ENCODE assay signal across 8 cellular contexts in the genomic region with DNA sequence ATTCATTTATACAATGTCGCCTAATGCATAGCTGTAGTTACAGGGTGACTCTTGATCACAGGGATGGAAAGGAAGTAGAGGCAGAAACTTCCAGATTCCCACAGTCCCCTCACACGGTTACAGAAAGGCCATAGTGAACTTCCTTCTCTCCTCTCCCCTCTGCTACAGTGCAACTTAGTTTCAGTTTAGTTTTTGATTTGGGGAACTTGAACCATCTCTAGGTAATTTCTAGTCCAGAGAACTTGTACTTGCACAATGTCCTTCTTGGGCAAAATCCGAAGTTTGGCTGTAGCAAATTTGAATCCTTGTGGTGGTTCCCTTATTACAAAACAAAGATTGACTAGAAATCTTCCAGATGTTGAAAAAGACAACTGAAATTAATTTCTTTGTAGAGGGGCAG. TPM values are rescaled to one million over a fixed set of nuclear protein-coding genes. Genes with fewer than 3 reads are reported as not detected.
A peak's percentile ranks its signal among the peaks of the same experiment; 100 is the strongest.
DNase-seq lines count a peak whose midpoint lies in the region; ATAC-seq, FAIRE-seq and TF ChIP-seq lines count a peak whose summit lies in the region.

No MANE protein-coding gene starts in this region.

- H3K79me2 ChIP-seq in OCI-LY3 (ENCODE audit: low read length) (peaks cover 5% of the 10 kb centered on the region), H1 (ENCODE audit: control insufficient read depth in 1 of 2, insufficient read depth in 2 of 2, low read length in 2 of 2) (peaks cover 0 to 12% of the 10 kb centered on the region in 2 experiments; a peak in 2 of 4 replicates)

- POLR2A ChIA-PET in H1 (lab: Charles Lee; ENCODE audit: partially characterized antibody) = no interaction called here

- WGBS in H1 (ENCODE audit: extremely low coverage in 1 of 2, insufficient coverage in 1 of 2, insufficient read length in 1 of 2, insufficient replicate concordance in 2 of 2, low coverage in 1 of 2, low lambda C conversion rate in 2 of 2, missing lambda C conversion rate in 1 of 2), 2 experiments = 85% methylated on average over 3 of the region's 3 CpGs; no CpG with 5 or more reads in 1 of the 2 experiments
- WGBS in small intestine, 3 donors = 67 to 82% (median 71%) methylated on average over 3 of the region's 3 CpGs

- peak overlapping the region; percentile 80 for H3K4me2 ChIP-seq in OCI-LY3 (ENCODE audit: low read length)
- peak overlapping the region in 1 of 2 experiments; percentile 96; a peak in 1 of 4 replicates for H3K4me2 ChIP-seq in H1 (ENCODE audit: insufficient read depth in 1 of 2, low read depth in 2 of 2, low read length in 2 of 2)

- H2BK120ac ChIP-seq in H1 (replicated peaks; ENCODE audit: low read depth, low read length) = no peak overlapping the region

- peak overlapping the region; percentile 77; the same call in 1 of the 2 replicates for H3K9ac ChIP-seq in OCI-LY3 (ENCODE audit: low read length)
- H3K9ac ChIP-seq in H1 (replicated peaks in 1 of 4; ENCODE audit: extremely low read depth in 1 of 4, low read depth in 3 of 4, low read length in 3 of 4) = no peak overlapping the region

- H3K79me1 ChIP-seq in H1 (ENCODE audit: low read depth, low read length) = no peaks in the 10 kb centered on the region; the same call in 1 of the 2 replicates

- H3K36me3 ChIP-seq in OCI-LY3 (replicated peaks; ENCODE audit: low read depth, low read length) (peaks cover 3% of the 10 kb centered on the region), H1 (ENCODE audit: control insufficient read depth in 2 of 4, insufficient read depth in 4 of 4, low read length in 3 of 4) (peaks cover 0 to 8% (median 0%) of the 10 kb centered on the region in 4 experiments; a peak in 1 of 8 replicates), small intestine (ENCODE audit: control insufficient read depth in 2 of 2, insufficient read depth in 2 of 2, low read length in 2 of 2) (no peaks in the 10 kb centered on the region)

- TF ChIP-seq EP300 in H1 (IDR thresholded peaks at IDR 0.05; ENCODE audit: borderline replicate concordance in 1 of 2, low read depth in 2 of 2, low read length in 2 of 2) = no peak

- ATAC-seq in GM21360 (IDR thresholded peaks at IDR 0.05; ENCODE audit: unreplicated experiment) (peak; percentile 29), GM21619 (IDR thresholded peaks at IDR 0.05; ENCODE audit: unreplicated experiment) (no peak)

- no peaks in the 10 kb centered on the region for H3K27me3 ChIP-seq in OCI-LY3 (ENCODE audit: low read depth, low read length)
- H3K27me3 ChIP-seq in H1 (replicated peaks in 1 of 4; ENCODE audit: control insufficient read depth in 3 of 4, extremely low read depth in 1 of 4, insufficient read depth in 3 of 4, low read length in 3 of 4) = no peaks in the 10 kb centered on the region
- no peaks in the 10 kb centered on the region for H3K27me3 ChIP-seq in small intestine (ENCODE audit: control insufficient read depth in 2 of 2, insufficient read depth in 2 of 2, low read length in 2 of 2)

- H3K9me3 ChIP-seq in OCI-LY3 (ENCODE audit: insufficient read depth, low read length) (no peaks in the 10 kb centered on the region), H1 (ENCODE audit: insufficient read depth in 2 of 2, low read depth in 1 of 2, low read length in 1 of 2) (no peaks in the 10 kb centered on the region), small intestine (ENCODE audit: control insufficient read depth, low read depth) (no peaks in the 10 kb centered on the region)

- DNase-seq in H1 (ENCODE audit: low read depth in 1 of 2, low spot score in 2 of 2) (no peak), small intestine (peak; percentile 9), T-helper 9 cell (no peak), GM12892 (ENCODE audit: insufficient read length) (no peak), NCI-H2029 treated with DMSO at 0.1 percent for 48 hours (lab: John Stamatoyannopoulos, UW) (no peak)

- H3K23me2 ChIP-seq in H1 (ENCODE audit: low read depth, low read length) = peaks cover 3% of the 10 kb centered on the region

- H3K4me1 ChIP-seq in OCI-LY3 (ENCODE audit: low read length) (peaks cover 21% of the 10 kb centered on the region), H1 (replicated peaks in 1 of 4; ENCODE audit: control insufficient read depth in 3 of 4, insufficient read depth in 4 of 4, low read length in 3 of 4) (peaks cover 0 to 4% (median 0%) of the 10 kb centered on the region in 4 experiments; a peak in 2 of 7 replicates), small intestine (ENCODE audit: control insufficient read depth in 2 of 2, insufficient read depth in 1 of 2, low read depth in 1 of 2, low read length in 1 of 2) (peaks cover 0 to 6% of the 10 kb centered on the region in 2 donors)

- H4K91ac ChIP-seq in H1 (replicated peaks; ENCODE audit: insufficient read length, low read length) = no peak overlapping the region

- no peak overlapping the region for H4K8ac ChIP-seq in H1 (ENCODE audit: extremely low read depth, insufficient read depth, low read length)

- H2BK5ac ChIP-seq in H1 (ENCODE audit: low read depth, low read length) = no peak overlapping the region

- no peak for TF ChIP-seq CTCF in OCI-LY3 (IDR thresholded peaks at IDR 0.05; ENCODE audit: low read depth, low read length)
- no peak for TF ChIP-seq CTCF in H1 (IDR thresholded peaks at IDR 0.05; ENCODE audit: control extremely low read depth in 1 of 3, insufficient read depth in 1 of 3, low read depth in 1 of 3, low read length in 3 of 3)

- H2AFZ ChIP-seq in OCI-LY3 (ENCODE audit: low read depth, low read length) (peak overlapping the region; percentile 96), H1 (ENCODE audit: low read length) (0 out of 2 replicates have a peak overlapping the region, but pooled peaks have one; percentile 29)

- H3K14ac ChIP-seq in H1 (ENCODE audit: insufficient read length) = no peak overlapping the region

- H2BK20ac ChIP-seq in H1 (ENCODE audit: low read length) = no peak overlapping the region

- CTCF ChIA-PET in H1 (lab: Charles Lee; ENCODE audit: partially characterized antibody) = no interaction called here

- no peak overlapping the region for H3K4ac ChIP-seq in H1 (replicated peaks; ENCODE audit: insufficient read length, low read depth, low read length)

- FAIRE-seq in H1 (lab: Jason Lieb, UNC) (no peak), small intestine (lab: Jason Lieb, UNC) (no peak), GM12892 (lab: Jason Lieb, UNC) (no peak)

- H3K23ac ChIP-seq in H1 (ENCODE audit: insufficient read length) = no peak overlapping the region

- no peak overlapping the region for H4K5ac ChIP-seq in H1 (ENCODE audit: insufficient read length, low read depth, low read length)

- TF ChIP-seq POLR2A in H1 (IDR thresholded peaks at IDR 0.05; ENCODE audit: control extremely low read depth in 1 of 2, low read depth in 2 of 2, low read length in 2 of 2) = no peak
- no peak for TF ChIP-seq POLR2A in GM12892 (IDR thresholded peaks at IDR 0.05; ENCODE audit: low read depth, low read length)

- peak overlapping the region; percentile 96 for H3K4me3 ChIP-seq in OCI-LY3 (ENCODE audit: low read length)
- no peak overlapping the region for H3K4me3 ChIP-seq in H1 (ENCODE audit: extremely low read depth in 1 of 4, insufficient read depth in 2 of 4, low read depth in 3 of 4, low read length in 4 of 4)
- no peak overlapping the region for H3K4me3 ChIP-seq in small intestine (ENCODE audit: low read depth in 1 of 2, low read length in 2 of 2)

- no peak overlapping the region for H3K56ac ChIP-seq in H1 (replicated peaks; ENCODE audit: insufficient read length, low read depth, low read length)

- no peak overlapping the region for H2BK15ac ChIP-seq in H1 (ENCODE audit: low read length)

- no peak overlapping the region for H2BK12ac ChIP-seq in H1 (ENCODE audit: low read depth, low read length)

- no peaks in the 10 kb centered on the region for H4K20me1 ChIP-seq in OCI-LY3 (ENCODE audit: insufficient read depth, low read length)
- H4K20me1 ChIP-seq in H1 (replicated peaks in 1 of 2; ENCODE audit: control insufficient read depth in 1 of 2, insufficient read depth in 2 of 2, low read length in 2 of 2) = no peaks in the 10 kb centered on the region

- H3K18ac ChIP-seq in H1 (ENCODE audit: extremely low read depth, low read length) = no peak overlapping the region

- H3K27ac ChIP-seq in OCI-LY3 (ENCODE audit: low read length) (peak overlapping the region; percentile 40), H1 (ENCODE audit: low read depth, low read length) (no peak overlapping the region), small intestine (ENCODE audit: low read depth in 1 of 2, low read length in 1 of 2) (peak overlapping the region in 1 of 2 donors; percentile 95)

- TF ChIP-seq RAD21 in H1 (IDR thresholded peaks at IDR 0.05 in 1 of 2, conservative IDR thresholded peaks at IDR 0.05 in 1 of 2; ENCODE audit: low read depth in 2 of 2, low read length in 2 of 2) = no peak

- H2AK5ac ChIP-seq in H1 (ENCODE audit: low read depth, low read length) = no peak overlapping the region

TF ChIP-seq in H1, 55 proteins besides CTCF, POLR2A, EP300 and RAD21 (continues in another document):
- TF ChIP-seq CHD2 (IDR thresholded peaks at IDR 0.05; ENCODE audit: low read length) = no peak
- no peak for TF ChIP-seq SUZ12 (IDR thresholded peaks at IDR 0.05; ENCODE audit: low read length)
- no peak for TF ChIP-seq GABPA (IDR thresholded peaks at IDR 0.05; ENCODE audit: borderline replicate concordance, insufficient read depth, low read length)

RNA-seq across cellular contexts. Expression of a gene that starts 1.2 kb away (rescaled TPM):
- total RNA-seq in H1 (2021; fragmentation: NEBNext Ultra II Directional; extraction: Animal tissue kit (Norgen Biotek cat#: 25700)) = 27.9 and 29.8 TPM in 2 replicates
- polyA plus RNA-seq in H1 (2011; rRNA removed) = 9.7 and 14.0 TPM in 2 replicates
- polyA plus RNA-seq in H1 (2011; cell fraction: cytosol; rRNA removed) = 19.1 TPM
- 32.5 TPM for polyA plus RNA-seq in H1 (2011; cell fraction: nucleus; rRNA removed)
- 11.9 to 20.3 TPM (median 18.2 TPM) in 4 replicates for polyA plus RNA-seq in H1 (2012, experiment 1 of 2)
- polyA plus RNA-seq in H1 (2012, experiment 2 of 2) = 0.85 TPM
- polyA plus RNA-seq in H1 (2013, experiment 1 of 2) = 24.2 TPM
- polyA plus RNA-seq in H1 (2013, experiment 2 of 2) = 19.8 TPM
- 105 and 121 TPM in 2 replicates for polyA minus RNA-seq in H1 (2011; rRNA and poly(A)+ RNA removed)
- polyA minus RNA-seq in H1 (2011; cell fraction: cytosol; rRNA and poly(A)+ RNA removed) = 40.0 TPM
- polyA minus RNA-seq in H1 (2011; cell fraction: nucleus; rRNA and poly(A)+ RNA removed) = 256 TPM
- 10 to 100 TPM; 18.0 to 26.8 (median 19.2) TPM for polyA plus RNA-seq in small intestine
- polyA plus RNA-seq in GM12892 (2012; ENCODE audit: missing spikeins) = 19.4 TPM
